Comparison of ENCODE assay signal across 21 cellular contexts in genomic region chr12:16726879-16727278, GRCh38.
A peak's percentile ranks its signal among the peaks of the same experiment; 100 is the strongest.
DNase-seq lines count a peak whose midpoint lies in the region; ATAC-seq, FAIRE-seq and TF ChIP-seq lines count a peak whose summit lies in the region.
"Had no signal": no experiment of that assay in that cellular context is flagged by ENCODE, and none has a peak within 500 bp of the region (broad histone marks: within the 10 kb centered on the region; RNA-seq: fewer than 3 reads in every experiment).

No MANE protein-coding gene starts in this region.

- DNase-seq in MG63, result peak; percentile 48
- peak; percentile 2 for DNase-seq in epithelial cell of proximal tubule (ENCODE audit: low read depth)
- peak; percentile 27 for DNase-seq in medulla oblongata (ENCODE audit: extremely low spot score)
- peak; percentile 21 for DNase-seq in urothelium cell line (ENCODE audit: low spot score)
- no peak for DNase-seq in GM12891 (ENCODE audit: insufficient read length, low spot score)
- DNase-seq in NCI-H226, result no peak
- DNase-seq: activated naive CD8-positive, alpha-beta T cell treated with anti-CD3 and anti-CD28 coated beads, Interleukin-2, amount 10 ng/mL, durations not matched to agents 7 days and 5 days; CD8-positive, alpha-beta memory T cell; endodermal cell; HFFc6; NCI-H2107; RPMI8226; spleen; stimulated activated CD4-positive, alpha-beta T cell treated with anti-CD3 and anti-CD28 coated beads, Interleukin-4, amount 100 ng/mL, for 1 hour; stimulated activated naive CD4-positive, alpha-beta T cell; T-helper 9 cell had no signal

- TF ChIP-seq POLR2A in GM12891 (IDR thresholded peaks at IDR 0.05; ENCODE audit: low read depth, low read length), result no peak

- no peaks in the 10 kb centered on the region for H3K9me3 ChIP-seq in MG63

- H3K36me3 ChIP-seq in MG63, result no peaks in the 10 kb centered on the region
- H3K36me3 ChIP-seq: spleen had no signal

- H3K4me3 ChIP-seq in MG63 (no peak overlapping the region), epithelial cell of proximal tubule (ENCODE audit: low read depth, low read length) (no peak overlapping the region)
- H3K4me3 ChIP-seq: coronary artery, spleen had no signal

- ATAC-seq in GM19455 (IDR thresholded peaks at IDR 0.05; ENCODE audit: unreplicated experiment) (no peak), HG02571 (IDR thresholded peaks at IDR 0.05; ENCODE audit: unreplicated experiment) (no peak)
- ATAC-seq: activated T-helper 17 cell treated with anti-CD3 and anti-CD28 coated beads, Interleukin-2, amount 50 U/mL, for 72 hours; WTC11 had no signal

- no peaks in the 10 kb centered on the region for H3K27me3 ChIP-seq in MG63
- H3K27me3 ChIP-seq: spleen had no signal

- no peak for TF ChIP-seq CTCF in epithelial cell of proximal tubule (conservative IDR thresholded peaks at IDR 0.05; ENCODE audit: low read depth, low read length)

- FAIRE-seq in urothelium cell line (lab: Jason Lieb, UNC) (no peak), GM12891 (lab: Jason Lieb, UNC) (no peak)

TF ChIP-seq in GM12891, 5 proteins besides CTCF, POLR2A, EP300 and RAD21:
- TF ChIP-seq POU2F2 (IDR thresholded peaks at IDR 0.05; ENCODE audit: low read depth, low read length) (no peak), PAX5 (IDR thresholded peaks at IDR 0.05; ENCODE audit: insufficient read depth, low read length, severe bottlenecking) (no peak), SPI1 (IDR thresholded peaks at IDR 0.05; ENCODE audit: low read depth, low read length) (no peak), TAF1 (IDR thresholded peaks at IDR 0.05; ENCODE audit: low read depth, low read length) (no peak), POLR2AphosphoS5 (IDR thresholded peaks at IDR 0.05; ENCODE audit: low read depth, low read length) (no peak)
TF ChIP-seq in GM12891: peak in this region for 0.

Comparison
In these comparisons a context has a peak if more than half of its experiments do, and no peak if none do; other contexts are left out.
1. DNase-seq: peak in MG63 (single experiment), epithelial cell of proximal tubule (single experiment), medulla oblongata (single experiment) and urothelium cell line (single experiment); none in GM12891 (single experiment) and NCI-H226 (single experiment).